Comparison of ENCODE assay signal across 1 cellular context in the genomic region with DNA sequence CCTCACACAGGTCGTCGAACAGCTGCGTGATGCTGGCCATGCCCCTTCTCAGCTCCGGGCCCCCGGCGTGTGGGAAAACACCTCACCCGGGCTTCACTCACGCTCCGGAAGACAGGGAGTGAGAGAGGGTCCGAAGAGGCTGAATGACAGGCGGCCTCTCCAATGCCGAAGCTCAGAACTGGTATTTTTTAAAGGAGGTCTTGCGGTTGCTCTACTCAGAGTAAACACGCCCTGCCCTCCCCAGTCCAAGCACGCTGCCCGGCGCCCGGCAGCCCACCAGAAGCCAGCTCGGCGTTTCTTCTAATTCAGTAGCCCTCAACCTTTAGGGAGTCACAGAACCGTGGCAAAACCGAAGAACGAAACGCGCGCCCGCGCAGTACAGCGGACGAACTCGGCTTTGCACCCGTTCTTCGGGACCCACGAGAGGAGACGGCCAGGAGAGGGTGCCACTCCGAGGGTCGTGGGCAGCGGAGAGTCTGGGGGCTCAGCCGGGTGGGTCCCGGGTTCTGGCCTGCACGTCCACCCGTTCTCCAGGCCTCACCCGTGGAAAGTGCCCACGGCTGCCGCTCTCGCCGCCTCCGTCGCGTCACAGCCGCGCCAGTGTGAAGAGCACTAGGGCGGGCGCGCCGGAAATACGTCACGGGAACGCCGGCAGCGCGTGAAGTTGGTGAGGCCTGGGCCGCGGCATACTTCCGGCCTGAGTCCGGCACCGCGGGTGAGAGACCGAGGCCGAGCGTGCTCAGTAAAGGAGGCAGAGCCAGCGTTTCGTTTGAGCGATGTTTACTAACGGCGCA.
TF ChIP-seq lines count a peak whose summit lies in the region.

A gene with protein sequence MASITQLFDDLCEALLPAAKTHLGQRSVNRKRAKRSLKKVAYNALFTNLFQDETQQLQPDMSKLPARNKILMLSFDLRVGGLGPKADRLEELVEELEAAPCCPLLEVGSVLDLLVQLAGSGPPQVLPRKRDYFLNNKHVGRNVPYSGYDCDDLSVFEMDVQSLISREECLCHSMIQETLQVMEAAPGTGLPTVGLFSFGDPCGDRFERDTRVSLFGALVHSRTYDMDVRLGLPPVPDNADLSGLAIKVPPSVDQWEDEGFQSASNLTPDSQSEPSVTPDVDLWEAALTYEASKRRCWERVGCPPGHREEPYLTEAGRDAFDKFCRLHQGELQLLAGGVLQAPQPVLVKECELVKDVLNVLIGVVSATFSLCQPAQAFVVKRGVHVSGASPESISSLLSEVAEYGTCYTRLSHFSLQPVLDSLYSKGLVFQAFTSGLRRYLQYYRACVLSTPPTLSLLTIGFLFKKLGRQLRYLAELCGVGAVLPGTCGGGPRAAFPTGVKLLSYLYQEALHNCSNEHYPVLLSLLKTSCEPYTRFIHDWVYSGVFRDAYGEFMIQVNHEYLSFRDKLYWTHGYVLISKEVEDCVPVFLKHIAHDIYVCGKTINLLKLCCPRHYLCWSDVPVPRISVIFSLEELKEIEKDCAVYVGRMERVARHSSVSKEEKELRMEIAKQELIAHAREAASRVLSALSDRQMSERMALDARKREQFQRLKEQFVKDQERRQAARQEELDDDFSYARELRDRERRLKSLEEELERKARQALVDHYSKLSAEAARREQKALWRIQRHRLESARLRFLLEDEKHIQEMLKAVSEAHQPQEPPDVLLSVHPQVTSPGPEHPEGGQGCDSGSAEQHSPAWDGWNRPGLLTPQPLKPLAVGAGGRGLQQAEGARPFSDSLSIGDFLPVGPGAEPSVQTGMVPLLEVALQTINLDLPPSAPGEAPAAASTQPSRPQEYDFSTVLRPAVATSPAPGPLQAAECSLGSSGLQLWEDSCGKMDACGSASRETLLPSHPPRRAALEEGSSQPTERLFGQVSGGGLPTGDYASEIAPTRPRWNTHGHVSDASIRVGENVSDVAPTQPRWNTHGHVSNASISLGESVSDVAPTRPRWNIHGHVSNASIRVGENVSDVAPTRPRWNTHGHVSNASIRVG (N-terminal part only) (minus strand): TSS at position 604 of the 794 bp plus-strand sequence. CDS start 564 bp downstream, at position 40.

TF ChIP-seq in WTC11, 78 proteins besides CTCF, POLR2A, EP300 and RAD21 (continued from another document):
- TF ChIP-seq GRHL2 (CRISPR knock-in tag; IDR thresholded peaks at IDR 0.05; ENCODE audit: insufficient replicate concordance, severe bottlenecking) (no peak), CREB1 (CRISPR knock-in tag; IDR thresholded peaks at IDR 0.05) (peak; percentile 95), ZNF423 (CRISPR knock-in tag; IDR thresholded peaks at IDR 0.05) (no peak), ZNF317 (CRISPR knock-in tag; IDR thresholded peaks at IDR 0.05; ENCODE audit: borderline replicate concordance, low read depth) (no peak), ELF4 (CRISPR knock-in tag; IDR thresholded peaks at IDR 0.05; ENCODE audit: low read depth) (no peak), ZNF671 (CRISPR knock-in tag; IDR thresholded peaks at IDR 0.05) (no peak), ZNF416 (CRISPR knock-in tag; IDR thresholded peaks at IDR 0.05) (no peak), OVOL2 (CRISPR knock-in tag; IDR thresholded peaks at IDR 0.05; ENCODE audit: borderline replicate concordance) (no peak), GABPB1 (CRISPR knock-in tag; IDR thresholded peaks at IDR 0.05) (peak; percentile 89), ESRRA (CRISPR knock-in tag; IDR thresholded peaks at IDR 0.05; ENCODE audit: borderline replicate concordance) (0 out of 2 replicates have a peak, but pooled peaks have one; percentile 7), FOXJ3 (CRISPR knock-in tag; IDR thresholded peaks at IDR 0.05; ENCODE audit: borderline replicate concordance) (no peak), ETV6 (CRISPR knock-in tag; IDR thresholded peaks at IDR 0.05) (peak; percentile 89), FOXP1 (CRISPR knock-in tag; IDR thresholded peaks at IDR 0.05; ENCODE audit: borderline replicate concordance) (peak; percentile 43; the same call in 1 of the 2 replicates), NFYB (CRISPR knock-in tag; conservative IDR thresholded peaks at IDR 0.05; ENCODE audit: low read depth) (peak; percentile 34; the same call in 1 of the 2 replicates), ATF1 (CRISPR knock-in tag; IDR thresholded peaks at IDR 0.05) (peak; percentile 80; the same call in 1 of the 2 replicates), NR2C2 (CRISPR knock-in tag; IDR thresholded peaks at IDR 0.05) (no peak), JUN (CRISPR knock-in tag; IDR thresholded peaks at IDR 0.05) (no peak; the same call in 1 of the 2 replicates), CBFB (CRISPR knock-in tag; IDR thresholded peaks at IDR 0.05; ENCODE audit: low read depth) (no peak), KAT7 (CRISPR knock-in tag; IDR thresholded peaks at IDR 0.05; ENCODE audit: borderline replicate concordance) (no peak), ZBTB21 (CRISPR knock-in tag; IDR thresholded peaks at IDR 0.05; ENCODE audit: borderline replicate concordance) (peak; percentile 98), ZNF232 (CRISPR knock-in tag; IDR thresholded peaks at IDR 0.05) (peak; percentile 61; the same call in 1 of the 2 replicates)
- TF ChIP-seq, protein P1, sequence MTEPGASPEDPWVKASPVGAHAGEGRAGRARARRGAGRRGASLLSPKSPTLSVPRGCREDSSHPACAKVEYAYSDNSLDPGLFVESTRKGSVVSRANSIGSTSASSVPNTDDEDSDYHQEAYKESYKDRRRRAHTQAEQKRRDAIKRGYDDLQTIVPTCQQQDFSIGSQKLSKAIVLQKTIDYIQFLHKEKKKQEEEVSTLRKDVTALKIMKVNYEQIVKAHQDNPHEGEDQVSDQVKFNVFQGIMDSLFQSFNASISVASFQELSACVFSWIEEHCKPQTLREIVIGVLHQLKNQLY (CRISPR knock-in tag; IDR thresholded peaks at IDR 0.05), result no peak
- TF ChIP-seq, protein P2, sequence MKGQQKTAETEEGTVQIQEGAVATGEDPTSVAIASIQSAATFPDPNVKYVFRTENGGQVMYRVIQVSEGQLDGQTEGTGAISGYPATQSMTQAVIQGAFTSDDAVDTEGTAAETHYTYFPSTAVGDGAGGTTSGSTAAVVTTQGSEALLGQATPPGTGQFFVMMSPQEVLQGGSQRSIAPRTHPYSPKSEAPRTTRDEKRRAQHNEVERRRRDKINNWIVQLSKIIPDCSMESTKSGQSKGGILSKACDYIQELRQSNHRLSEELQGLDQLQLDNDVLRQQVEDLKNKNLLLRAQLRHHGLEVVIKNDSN (CRISPR knock-in tag; IDR thresholded peaks at IDR 0.05), result no peak
- TF ChIP-seq, protein P3, sequence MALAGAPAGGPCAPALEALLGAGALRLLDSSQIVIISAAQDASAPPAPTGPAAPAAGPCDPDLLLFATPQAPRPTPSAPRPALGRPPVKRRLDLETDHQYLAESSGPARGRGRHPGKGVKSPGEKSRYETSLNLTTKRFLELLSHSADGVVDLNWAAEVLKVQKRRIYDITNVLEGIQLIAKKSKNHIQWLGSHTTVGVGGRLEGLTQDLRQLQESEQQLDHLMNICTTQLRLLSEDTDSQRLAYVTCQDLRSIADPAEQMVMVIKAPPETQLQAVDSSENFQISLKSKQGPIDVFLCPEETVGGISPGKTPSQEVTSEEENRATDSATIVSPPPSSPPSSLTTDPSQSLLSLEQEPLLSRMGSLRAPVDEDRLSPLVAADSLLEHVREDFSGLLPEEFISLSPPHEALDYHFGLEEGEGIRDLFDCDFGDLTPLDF (CRISPR knock-in tag; IDR thresholded peaks at IDR 0.05), result no peak
- TF ChIP-seq, protein P4, sequence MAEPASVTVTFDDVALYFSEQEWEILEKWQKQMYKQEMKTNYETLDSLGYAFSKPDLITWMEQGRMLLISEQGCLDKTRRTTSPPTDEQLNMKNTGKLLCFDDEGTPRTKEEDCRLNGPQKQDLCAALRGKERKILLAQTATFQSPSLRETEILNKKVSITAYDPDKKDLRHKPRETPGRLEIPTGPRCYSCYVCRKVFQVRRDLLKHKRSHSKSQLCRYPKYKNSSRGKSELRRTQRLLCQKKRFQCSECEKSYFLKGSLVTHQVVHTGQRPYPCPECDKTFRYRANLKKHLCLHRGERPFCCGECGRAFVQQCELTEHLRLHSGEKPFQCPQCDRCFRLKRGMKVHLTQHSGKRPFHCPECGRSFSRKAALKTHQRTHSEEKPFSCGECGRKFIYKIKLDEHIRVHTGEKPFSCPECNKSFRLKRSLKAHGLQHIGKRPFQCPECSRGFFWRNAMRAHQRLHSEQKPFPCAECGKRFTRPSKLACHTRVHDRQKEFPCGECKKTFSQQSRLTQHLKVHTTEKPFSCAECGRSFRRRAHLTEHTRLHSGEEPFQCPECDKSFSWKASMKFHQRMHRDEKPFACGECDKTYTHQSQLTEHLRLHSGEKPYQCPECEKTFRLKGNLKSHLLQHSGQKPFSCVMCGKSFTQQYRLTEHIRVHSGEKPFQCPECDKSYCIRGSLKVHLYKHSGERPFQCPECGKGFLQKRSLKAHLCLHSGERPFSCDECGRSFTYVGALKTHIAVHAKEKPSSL (CRISPR knock-in tag; conservative IDR thresholded peaks at IDR 0.05), result no peak
- TF ChIP-seq, protein P5, sequence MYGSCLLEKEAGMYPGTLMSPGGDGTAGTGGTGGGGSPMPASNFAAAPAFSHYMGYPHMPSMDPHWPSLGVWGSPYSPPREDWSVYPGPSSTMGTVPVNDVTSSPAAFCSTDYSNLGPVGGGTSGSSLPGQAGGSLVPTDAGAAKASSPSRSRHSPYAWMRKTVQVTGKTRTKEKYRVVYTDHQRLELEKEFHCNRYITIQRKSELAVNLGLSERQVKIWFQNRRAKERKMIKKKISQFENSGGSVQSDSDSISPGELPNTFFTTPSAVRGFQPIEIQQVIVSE (CRISPR knock-in tag; IDR thresholded peaks at IDR 0.05; ENCODE audit: borderline replicate concordance), result no peak
TF ChIP-seq in WTC11: peak in this region for 22.
